In genomic region chr3:13199899-13200451, GRCh38 we compare ENCODE assay signal across 18 cellular contexts.
DNase-seq lines count a peak whose midpoint lies in the region; ATAC-seq, FAIRE-seq and TF ChIP-seq lines count a peak whose summit lies in the region.
"Had no signal": no experiment of that assay in that cellular context is flagged by ENCODE, and none has a peak within 500 bp of the region (broad histone marks: within the 10 kb centered on the region; RNA-seq: fewer than 3 reads in every experiment).

No MANE protein-coding gene starts in this region.

- 0 out of 2 replicates have a peak overlapping the region, but pooled peaks have one; percentile 5 for H2BK5ac ChIP-seq in H1 (ENCODE audit: low read depth, low read length)

- H2AFZ ChIP-seq in H1 (ENCODE audit: low read length) (no peak overlapping the region), neural progenitor cell (replicated peaks) (no peak overlapping the region)

- peak overlapping the region; percentile 93 for H3K4ac ChIP-seq in H1 (replicated peaks; ENCODE audit: insufficient read length, low read depth, low read length)

- H3K9me3 Mint-ChIP-seq in activated naive CD8-positive, alpha-beta T cell treated with anti-CD3 and anti-CD28 coated beads, Interleukin-2, amount 10 ng/mL, durations not matched to agents 7 days and 5 days: no peaks in the 10 kb centered on the region
- H3K9me3 Mint-ChIP-seq in activated naive CD8-positive, alpha-beta T cell treated with anti-CD3 and anti-CD28 coated beads, Interleukin-2, amount 50 U/mL, for 24 hours: no peaks in the 10 kb centered on the region
- no peaks in the 10 kb centered on the region for H3K9me3 Mint-ChIP-seq in neural progenitor cell
- H3K9me3 Mint-ChIP-seq: HFFc6 had no signal

- H3K79me2 ChIP-seq in H1 (ENCODE audit: control insufficient read depth in 1 of 2, insufficient read depth in 2 of 2, low read length in 2 of 2) (no peaks in the 10 kb centered on the region), neural progenitor cell (ENCODE audit: low read depth) (no peaks in the 10 kb centered on the region)

- H3K9ac ChIP-seq in H1 (replicated peaks in 1 of 4; ENCODE audit: extremely low read depth in 1 of 4, low read depth in 3 of 4, low read length in 3 of 4) (peak overlapping the region in 1 of 4 experiments; percentile 39; a peak in 1 of 7 replicates), neural progenitor cell (no peak overlapping the region)
- H3K9ac ChIP-seq: KMS-11 had no signal

- no peak overlapping the region for H4K5ac ChIP-seq in H1 (ENCODE audit: insufficient read length, low read depth, low read length)

- no peak overlapping the region for H4K8ac ChIP-seq in H1 (ENCODE audit: extremely low read depth, insufficient read depth, low read length)

- ATAC-seq in activated naive CD8-positive, alpha-beta T cell treated with anti-CD3 and anti-CD28 coated beads, Interleukin-2, amount 10 ng/mL, durations not matched to agents 7 days and 5 days (ENCODE audit: low read depth): no peak
- no peak for ATAC-seq in activated naive CD8-positive, alpha-beta T cell treated with anti-CD3 and anti-CD28 coated beads, Interleukin-2, amount 50 U/mL, for 24 hours

- H3K27ac ChIP-seq in H1 (ENCODE audit: low read depth, low read length) (no peak overlapping the region), neural progenitor cell (no peak overlapping the region)
- H3K27ac ChIP-seq: KMS-11 had no signal

- H3K4me3 ChIP-seq in H1 (ENCODE audit: extremely low read depth in 1 of 4, insufficient read depth in 2 of 4, low read depth in 3 of 4, low read length in 4 of 4) (no peak overlapping the region), neural progenitor cell (no peak overlapping the region)

- H2BK15ac ChIP-seq in H1 (ENCODE audit: low read length): no peak overlapping the region; the same call in 1 of the 2 replicates

- DNase-seq in activated naive CD8-positive, alpha-beta T cell treated with anti-CD3 and anti-CD28 coated beads, Interleukin-2, amount 10 ng/mL, durations not matched to agents 7 days and 5 days: no peak
- no peak for DNase-seq in activated naive CD8-positive, alpha-beta T cell treated with anti-CD3 and anti-CD28 coated beads, Interleukin-2, amount 50 U/mL, for 24 hours
- no peak for DNase-seq in H1 (ENCODE audit: low read depth in 1 of 2, low spot score in 2 of 2)
- DNase-seq in neural progenitor cell (ENCODE audit: low spot score): no peak
- DNase-seq in D721Med (ENCODE audit: insufficient read length, low spot score): no peak
- DNase-seq in activated CD4-positive, alpha-beta T cell treated with anti-CD3 and anti-CD28 coated beads, Interleukin-2, amount 50 U/mL, for 1 hour: no peak
- no peak for DNase-seq in GM19240 (ENCODE audit: insufficient read length, low spot score)
- DNase-seq in NCI-H2171 treated with DMSO at 0.1 percent for 48 hours (lab: John Stamatoyannopoulos, UW): no peak
- DNase-seq: 8988T; CD4-positive, CD25-positive, alpha-beta regulatory T cell; COR-L47; GF-D8; HFFc6; NCI-H187 treated with DMSO at 0.1 percent for 48 hours; NCI-H226; NCI-H524 treated with DMSO at 0.1 percent for 48 hours; SHP77 had no signal

- H3K18ac ChIP-seq in H1 (ENCODE audit: extremely low read depth, low read length): no peak overlapping the region

- CTCF ChIA-PET in H1 (lab: Charles Lee; ENCODE audit: partially characterized antibody): interaction anchor here (1.3 to 4.9 kb wide), 14 partner anchors 11 to 253 kb away, joined by 4 to 32 read pairs (median 12); no protein-coding TSS in a partner anchor

- POLR2A ChIA-PET in activated naive CD8-positive, alpha-beta T cell treated with anti-CD3 and anti-CD28 coated beads, Interleukin-2, amount 10 ng/mL, durations not matched to agents 7 days and 5 days (lab: Charles Lee): no interaction called here
- POLR2A ChIA-PET in H1 (lab: Charles Lee; ENCODE audit: partially characterized antibody): no interaction called here

- H4K20me1 ChIP-seq in H1 (replicated peaks in 1 of 2; ENCODE audit: control insufficient read depth in 1 of 2, insufficient read depth in 2 of 2, low read length in 2 of 2): peaks cover 0 to 7% of the 10 kb centered on the region in 2 experiments
- H4K20me1 ChIP-seq in neural progenitor cell (ENCODE audit: low read depth): no peaks in the 10 kb centered on the region

- FAIRE-seq in H1 (lab: Jason Lieb, UNC) (peak; percentile 45), D721Med (lab: Jason Lieb, UNC) (no peak)

- H3K14ac ChIP-seq in H1 (ENCODE audit: insufficient read length): peak overlapping the region; percentile 11

- H3K79me1 ChIP-seq in H1 (ENCODE audit: low read depth, low read length): 0 out of 2 replicates have a peak, but pooled peaks cover 2% of the 10 kb centered on the region

- peak overlapping the region; percentile 97 for H4K91ac ChIP-seq in H1 (replicated peaks; ENCODE audit: insufficient read length, low read length)

- H3K27me3 ChIP-seq in H1 (replicated peaks in 1 of 4; ENCODE audit: control insufficient read depth in 3 of 4, extremely low read depth in 1 of 4, insufficient read depth in 3 of 4, low read length in 3 of 4) (peaks cover 0 to 4% (median 2%) of the 10 kb centered on the region in 4 experiments; a peak in 4 of 7 replicates), neural progenitor cell (no peaks in the 10 kb centered on the region)

- H3K56ac ChIP-seq in H1 (replicated peaks; ENCODE audit: insufficient read length, low read depth, low read length): peak overlapping the region; percentile 87

- no peak for TF ChIP-seq RAD21 in H1 (IDR thresholded peaks at IDR 0.05 in 1 of 2, conservative IDR thresholded peaks at IDR 0.05 in 1 of 2; ENCODE audit: low read depth in 2 of 2, low read length in 2 of 2)

- H3K23me2 ChIP-seq in H1 (ENCODE audit: low read depth, low read length): peaks cover 5% of the 10 kb centered on the region; the same call in 1 of the 2 replicates

- H3K4me1 ChIP-seq in H1 (replicated peaks in 1 of 4; ENCODE audit: control insufficient read depth in 3 of 4, insufficient read depth in 4 of 4, low read length in 3 of 4): peaks cover 0 to 3% (median under 1%) of the 10 kb centered on the region in 4 experiments; a peak in 5 of 7 replicates
- H3K4me1 ChIP-seq in neural progenitor cell: no peaks in the 10 kb centered on the region

- H2AK5ac ChIP-seq in H1 (ENCODE audit: low read depth, low read length): peak overlapping the region; percentile 88

- H2BK20ac ChIP-seq in H1 (ENCODE audit: low read length): no peak overlapping the region

- H2BK12ac ChIP-seq in H1 (ENCODE audit: low read depth, low read length): no peak overlapping the region; the same call in 1 of the 2 replicates

- no peak overlapping the region for H3K4me2 ChIP-seq in H1 (ENCODE audit: insufficient read depth in 1 of 2, low read depth in 2 of 2, low read length in 2 of 2)
- no peak overlapping the region for H3K4me2 ChIP-seq in neural progenitor cell
- H3K4me2 ChIP-seq: KMS-11 had no signal

- no peak overlapping the region for H2BK120ac ChIP-seq in H1 (replicated peaks; ENCODE audit: low read depth, low read length)

- H3K36me3 ChIP-seq in H1 (ENCODE audit: control insufficient read depth in 2 of 4, insufficient read depth in 4 of 4, low read length in 3 of 4) (no peaks in the 10 kb centered on the region), neural progenitor cell (no peaks in the 10 kb centered on the region)

- peaks cover 26% of the 10 kb centered on the region for H3K27me3 Mint-ChIP-seq in activated naive CD8-positive, alpha-beta T cell treated with anti-CD3 and anti-CD28 coated beads, Interleukin-2, amount 10 ng/mL, durations not matched to agents 7 days and 5 days
- peaks cover 26% of the 10 kb centered on the region for H3K27me3 Mint-ChIP-seq in activated naive CD8-positive, alpha-beta T cell treated with anti-CD3 and anti-CD28 coated beads, Interleukin-2, amount 50 U/mL, for 24 hours
- H3K27me3 Mint-ChIP-seq in neural progenitor cell (ENCODE audit: insufficient read depth, low read depth): peaks cover 8% of the 10 kb centered on the region

- 83% methylated on average over 13 of the region's 13 CpGs; no CpG with 5 or more reads in 1 of the 2 experiments for WGBS in H1 (ENCODE audit: extremely low coverage in 1 of 2, insufficient coverage in 1 of 2, insufficient read length in 1 of 2, insufficient replicate concordance in 2 of 2, low coverage in 1 of 2, low lambda C conversion rate in 2 of 2, missing lambda C conversion rate in 1 of 2), 2 experiments

- H3K23ac ChIP-seq in H1 (ENCODE audit: insufficient read length): peak overlapping the region; percentile 84

- H3K9me3 ChIP-seq in H1 (ENCODE audit: insufficient read depth in 2 of 2, low read depth in 1 of 2, low read length in 1 of 2) (no peaks in the 10 kb centered on the region), neural progenitor cell (ENCODE audit: low read depth) (no peaks in the 10 kb centered on the region)

- no peaks in the 10 kb centered on the region for H3K36me3 Mint-ChIP-seq in activated naive CD8-positive, alpha-beta T cell treated with anti-CD3 and anti-CD28 coated beads, Interleukin-2, amount 10 ng/mL, durations not matched to agents 7 days and 5 days
- no peaks in the 10 kb centered on the region for H3K36me3 Mint-ChIP-seq in activated naive CD8-positive, alpha-beta T cell treated with anti-CD3 and anti-CD28 coated beads, Interleukin-2, amount 50 U/mL, for 24 hours (ENCODE audit: low read depth)
- H3K36me3 Mint-ChIP-seq in neural progenitor cell: no peaks in the 10 kb centered on the region
- H3K36me3 Mint-ChIP-seq: CD4-positive, CD25-positive, alpha-beta regulatory T cell had no signal

- H3K27ac Mint-ChIP-seq in activated naive CD8-positive, alpha-beta T cell treated with anti-CD3 and anti-CD28 coated beads, Interleukin-2, amount 10 ng/mL, durations not matched to agents 7 days and 5 days: peak overlapping the region; percentile 0
- no peak overlapping the region for H3K27ac Mint-ChIP-seq in activated naive CD8-positive, alpha-beta T cell treated with anti-CD3 and anti-CD28 coated beads, Interleukin-2, amount 50 U/mL, for 24 hours
- H3K27ac Mint-ChIP-seq in neural progenitor cell: peak overlapping the region; percentile 0
- H3K27ac Mint-ChIP-seq: CD4-positive, CD25-positive, alpha-beta regulatory T cell; HFFc6 had no signal

- TF ChIP-seq POLR2A in H1 (IDR thresholded peaks at IDR 0.05; ENCODE audit: control extremely low read depth in 1 of 2, low read depth in 2 of 2, low read length in 2 of 2): no peak

- TF ChIP-seq EP300 in H1 (IDR thresholded peaks at IDR 0.05; ENCODE audit: borderline replicate concordance in 1 of 2, low read depth in 2 of 2, low read length in 2 of 2): no peak

- H3K4me3 Mint-ChIP-seq in activated naive CD8-positive, alpha-beta T cell treated with anti-CD3 and anti-CD28 coated beads, Interleukin-2, amount 10 ng/mL, durations not matched to agents 7 days and 5 days: no peak overlapping the region
- no peak overlapping the region for H3K4me3 Mint-ChIP-seq in activated naive CD8-positive, alpha-beta T cell treated with anti-CD3 and anti-CD28 coated beads, Interleukin-2, amount 50 U/mL, for 24 hours
- H3K4me3 Mint-ChIP-seq in neural progenitor cell: no peak overlapping the region
- H3K4me3 Mint-ChIP-seq: CD4-positive, CD25-positive, alpha-beta regulatory T cell; HFFc6 had no signal

- H3F3A ChIP-seq in neural progenitor cell (ENCODE audit: low read depth): no peaks in the 10 kb centered on the region

- peaks cover 17% of the 10 kb centered on the region for H3K4me1 Mint-ChIP-seq in activated naive CD8-positive, alpha-beta T cell treated with anti-CD3 and anti-CD28 coated beads, Interleukin-2, amount 10 ng/mL, durations not matched to agents 7 days and 5 days
- peaks cover 7% of the 10 kb centered on the region for H3K4me1 Mint-ChIP-seq in activated naive CD8-positive, alpha-beta T cell treated with anti-CD3 and anti-CD28 coated beads, Interleukin-2, amount 50 U/mL, for 24 hours
- H3K4me1 Mint-ChIP-seq in neural progenitor cell: peaks cover 34% of the 10 kb centered on the region

- TF ChIP-seq CTCF in H1 (IDR thresholded peaks at IDR 0.05; ENCODE audit: control extremely low read depth in 1 of 3, insufficient read depth in 1 of 3, low read depth in 1 of 3, low read length in 3 of 3): no peak
- no peak for TF ChIP-seq CTCF in neural progenitor cell (IDR thresholded peaks at IDR 0.05)
- no peak for TF ChIP-seq CTCF in D721Med (IDR thresholded peaks at IDR 0.05; ENCODE audit: insufficient read depth, missing control alignments)
